In the genomic region with DNA sequence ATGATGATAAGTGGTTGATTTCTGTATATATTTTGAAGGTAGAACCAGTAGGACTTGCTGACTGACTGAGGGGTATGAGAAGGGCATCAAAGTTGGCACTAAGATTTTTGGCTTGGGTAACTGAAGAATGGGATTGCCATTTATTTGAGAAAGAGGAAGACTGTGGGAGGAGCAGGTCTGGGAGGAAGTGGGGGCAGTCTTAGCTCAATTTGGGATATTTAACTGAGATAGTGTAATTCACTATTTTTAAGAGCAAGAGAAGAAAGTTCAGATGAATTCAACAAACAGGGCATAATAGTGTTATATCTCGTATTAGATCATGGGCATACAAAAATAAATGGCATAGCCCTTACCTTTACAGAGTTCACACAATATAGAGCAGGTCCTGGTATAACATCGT, we compare ENCODE assay signal across 13 cellular contexts. TPM values are rescaled to one million over a fixed set of nuclear protein-coding genes. Genes with fewer than 3 reads are reported as not detected.
DNase-seq lines count a peak whose midpoint lies in the region; ATAC-seq, FAIRE-seq and TF ChIP-seq lines count a peak whose summit lies in the region.
"Had no signal": no experiment of that assay in that cellular context is flagged by ENCODE, and none has a peak within 500 bp of the region (broad histone marks: within the 10 kb centered on the region; RNA-seq: fewer than 3 reads in every experiment).

No MANE protein-coding gene starts in this region.

- no peak overlapping the region for H3K27ac ChIP-seq in A549
- H3K27ac ChIP-seq: coronary artery, tibial artery had no signal

- H3K4me2 ChIP-seq in A549 = peak overlapping the region; percentile 79

- H3K36me3 ChIP-seq in H7 (replicated peaks; ENCODE audit: control insufficient read depth, insufficient read depth, low read length) = peaks cover 8% of the 10 kb centered on the region
- H3K36me3 ChIP-seq: tibial artery had no signal

- WGBS in A549 (ENCODE audit: missing lambda C conversion rate) = 94% methylated on average over 2 of the region's 2 CpGs

- CTCF ChIA-PET in A549 (lab: Yijun Ruan, JAX) = interaction anchor here (0.5 to 2.2 kb wide), 6 partner anchors 11 to 139 kb away, joined by 3 to 12 read pairs (median 4); no protein-coding TSS in a partner anchor

- no peak for TF ChIP-seq RAD21 in A549 (conservative IDR thresholded peaks at IDR 0.05 in 1 of 2, IDR thresholded peaks at IDR 0.05 in 1 of 2)

- FAIRE-seq in A549 (lab: Jason Lieb, UNC) = no peak

- POLR2A ChIA-PET in A549 (lab: Yijun Ruan, JAX) = no interaction called here

- no peak for TF ChIP-seq POLR2A in A549 (IDR thresholded peaks at IDR 0.05; ENCODE audit: low read length)

- H3K9me3 ChIP-seq in A549 = no peaks in the 10 kb centered on the region
- H3K9me3 ChIP-seq: tibial artery had no signal

- no peak for TF ChIP-seq EP300 in A549 (IDR thresholded peaks at IDR 0.05)

- TF ChIP-seq CTCF in A549 (IDR thresholded peaks at IDR 0.05) (no peak), fibroblast of pulmonary artery (IDR thresholded peaks at IDR 0.05; ENCODE audit: low read length, missing control alignments) (no peak)

- H3K4me3 ChIP-seq in A549 = peak overlapping the region; percentile 69; the same call in 1 of the 3 replicates
- H3K4me3 ChIP-seq in H7 (ENCODE audit: insufficient read depth, low read depth, low read length) = peak overlapping the region; percentile 90
- peak overlapping the region; percentile 96 for H3K4me3 ChIP-seq in fibroblast of pulmonary artery (replicated peaks; ENCODE audit: low read depth, low read length)
- H3K4me3 ChIP-seq: coronary artery, tibial artery had no signal

- H3K27me3 ChIP-seq in H7 (ENCODE audit: control insufficient read depth, insufficient read depth, low read length) = no peaks in the 10 kb centered on the region
- H3K27me3 ChIP-seq: tibial artery had no signal

- DNase-seq in A549 (ENCODE audit: low read depth in 1 of 2, low spot score in 1 of 2) (no peak), H7 (no peak), OCI-M1 (lab: John Stamatoyannopoulos, UW) (peak; percentile 30), fibroblast of pulmonary artery (ENCODE audit: low read depth) (no peak), RPMI8226 (no peak), EL (no peak)
- DNase-seq: activated naive CD8-positive, alpha-beta T cell treated with anti-CD3 and anti-CD28 coated beads, Interleukin-2, amount 10 ng/mL, durations not matched to agents 7 days and 5 days; left ventricle myocardium superior; NCI-H1694; tibial artery had no signal

- H3K4me1 ChIP-seq in A549 = peaks cover 11% of the 10 kb centered on the region

- ATAC-seq in A549 (no peak), GM21723 (IDR thresholded peaks at IDR 0.05; ENCODE audit: unreplicated experiment) (no peak), GM21576 (IDR thresholded peaks at IDR 0.05; ENCODE audit: unreplicated experiment) (no peak)
- ATAC-seq: left ventricle myocardium superior had no signal

TF ChIP-seq in A549, 52 proteins besides CTCF, POLR2A, EP300 and RAD21:
- no peak for TF ChIP-seq POLR2AphosphoS2 (conservative IDR thresholded peaks at IDR 0.05; ENCODE audit: low read length)

RNA-seq across cellular contexts. Expression of a gene that starts 1.7 kb away (rescaled TPM):
- polyA plus RNA-seq in A549 (2011; rRNA removed) = 37.5 and 42.2 TPM in 2 replicates
- polyA plus RNA-seq in A549 (2012; cell fraction: cytosol; rRNA removed) = 13.8 and 13.9 TPM in 2 replicates
- polyA plus RNA-seq in A549 (2012; cell fraction: nucleus; rRNA removed) = 26.0 and 45.2 TPM in 2 replicates
- polyA plus RNA-seq in A549 (2017; fragmentation: RNase III; extraction: RNeasy Plus Mini Kit Qiagen cat#74134 plus additional on column Dnase treatment) = 35.0 to 50.2 TPM (median 42.6 TPM) in 3 replicates
- 12.2 and 13.2 TPM in 2 replicates for polyA minus RNA-seq in A549 (2011; rRNA and poly(A)+ RNA removed)
- 87.4 and 126 TPM in 2 replicates for total RNA-seq in H7 (2014; rRNA removed; shearing (Covaris generic))

RNA-seq across cellular contexts. Expression of a gene that starts 53.9 kb away (rescaled TPM):
- polyA plus RNA-seq in A549 (2011; rRNA removed) (1.4 and 2.1 TPM in 2 replicates), A549 (2017; fragmentation: RNase III; extraction: RNeasy Plus Mini Kit Qiagen cat#74134 plus additional on column Dnase treatment) (0.39 to 1.6 TPM (median 1.3 TPM) in 3 replicates)
- polyA plus RNA-seq in A549 (2012; cell fraction: cytosol; rRNA removed) = 0.49 and 0.76 TPM in 2 replicates
- polyA plus RNA-seq in A549 (2012; cell fraction: nucleus; rRNA removed) = 2.0 and 2.5 TPM in 2 replicates
- polyA minus RNA-seq in A549 (2011; rRNA and poly(A)+ RNA removed) = 2.9 and 3.1 TPM in 2 replicates
- 11.9 and 12.4 TPM in 2 replicates for total RNA-seq in H7 (2014; rRNA removed; shearing (Covaris generic))
